8 cellular contexts compared by ENCODE assay signal in genomic region chr14:61477845-61478438, GRCh38.
A peak's percentile ranks its signal among the peaks of the same experiment; 100 is the strongest.
DNase-seq lines count a peak whose midpoint lies in the region; ATAC-seq and TF ChIP-seq lines count a peak whose summit lies in the region.

No MANE protein-coding gene starts in this region.

- no peaks in the 10 kb centered on the region for H3K9me3 ChIP-seq in vagina

- H3K36me3 ChIP-seq in vagina (no peaks in the 10 kb centered on the region), H7 (replicated peaks; ENCODE audit: control insufficient read depth, insufficient read depth, low read length) (no peaks in the 10 kb centered on the region)

- intact Hi-C loops in vagina (cut with DNase I), result no loop called here

- ATAC-seq in HG03442 (IDR thresholded peaks at IDR 0.05; ENCODE audit: unreplicated experiment), result no peak
- ATAC-seq in HG03095 (IDR thresholded peaks at IDR 0.05; ENCODE audit: unreplicated experiment), result no peak

- in situ Hi-C loops in G401 (cut with HindIII; ENCODE audit: low sequenced_read_pairs), result no loop called here

- peaks cover 52% of the 10 kb centered on the region for H3K4me1 ChIP-seq in vagina

- H3K4me3 ChIP-seq in cardiac fibroblast (replicated peaks in 1 of 2; ENCODE audit: low read depth in 2 of 2, low read length in 2 of 2), result no peak overlapping the region
- no peak overlapping the region for H3K4me3 ChIP-seq in vagina
- no peak overlapping the region for H3K4me3 ChIP-seq in H7 (ENCODE audit: insufficient read depth, low read depth, low read length)

- TF ChIP-seq POLR2A in vagina (IDR thresholded peaks at IDR 0.05), result no peak

- no peak for TF ChIP-seq CTCF in cardiac fibroblast (IDR thresholded peaks at IDR 0.05; ENCODE audit: low read depth, low read length)
- no peak for TF ChIP-seq CTCF in vagina (IDR thresholded peaks at IDR 0.05)

- no peaks in the 10 kb centered on the region for H3K27me3 ChIP-seq in vagina
- no peaks in the 10 kb centered on the region for H3K27me3 ChIP-seq in H7 (ENCODE audit: control insufficient read depth, insufficient read depth, low read length)

- peak overlapping the region; percentile 88 for H3K27ac ChIP-seq in vagina

- DNase-seq in G401 (ENCODE audit: low spot score) (peak; percentile 32), NCI-H1092 treated with DMSO at 0.1 percent for 48 hours (lab: John Stamatoyannopoulos, UW) (peak; percentile 11), cardiac fibroblast (ENCODE audit: low read depth in 2 of 2) (peak; percentile 62 to 67), midbrain (lab: John Stamatoyannopoulos, UW) (peak; percentile 54), vagina (ENCODE audit: extremely low spot score in 2 of 2) (peak in 1 of 2 donors; percentile 88), H7 (no peak)
